8 cellular contexts compared by ENCODE assay signal in the genomic region with DNA sequence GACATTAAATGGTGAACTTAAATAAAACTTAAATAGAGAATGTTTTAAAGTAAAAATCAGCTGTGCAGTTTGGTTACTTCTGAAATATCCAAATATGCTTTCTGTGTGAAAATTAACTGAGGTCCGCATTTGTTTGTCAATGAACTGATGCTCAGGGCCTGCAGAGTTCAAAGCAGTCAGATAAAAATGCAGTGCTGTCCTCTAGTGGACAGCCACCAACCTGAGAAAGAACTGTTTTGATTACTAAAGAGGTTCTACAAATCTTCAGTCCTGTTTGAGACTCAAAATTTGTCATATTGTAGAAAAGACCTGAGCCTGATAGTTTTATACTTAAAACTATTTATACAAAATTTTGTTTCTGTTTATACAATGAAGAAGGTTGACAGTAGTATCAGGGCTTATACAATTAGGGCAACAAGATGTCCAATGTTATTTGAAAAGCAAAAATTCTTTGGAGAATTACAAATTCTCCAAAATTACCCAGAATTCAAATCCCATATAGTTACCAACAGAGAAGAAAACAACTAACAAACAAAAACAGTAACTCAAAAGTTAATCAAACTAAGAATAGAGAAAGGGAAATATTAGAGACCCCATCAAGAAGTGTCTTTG.
DNase-seq lines count a peak whose midpoint lies in the region; ATAC-seq and TF ChIP-seq lines count a peak whose summit lies in the region.

No MANE protein-coding gene starts in this region.

- POLR2A ChIA-PET in activated CD4-positive, alpha-beta memory T cell treated with anti-CD3 and anti-CD28 coated beads, Interleukin-2, amount 10 ng/mL, durations not matched to agents 7 days and 5 days (lab: Charles Lee) = no interaction called here

- no peaks in the 10 kb centered on the region for H3K9me3 Mint-ChIP-seq in activated CD4-positive, alpha-beta memory T cell treated with anti-CD3 and anti-CD28 coated beads, Interleukin-2, amount 10 ng/mL, durations not matched to agents 7 days and 5 days

- intact Hi-C loops in heart right ventricle (cut with DNase I) (loop anchor here in 6 of 10 donors (5.0 to 10.0 kb wide), 4 partner anchors 361 to 446 kb away; no protein-coding TSS in a partner anchor), Right ventricle myocardium inferior (cut with DNase I) (loop anchor here (2.0 to 5.0 kb wide), 2 partner anchors 361 to 448 kb away; no protein-coding TSS in a partner anchor)

- DNase-seq in heart right ventricle (no peak), Right ventricle myocardium inferior (ENCODE audit: missing footprints) (no peak), NCI-H2029 (lab: John Stamatoyannopoulos, UW) (peak; percentile 45), astrocyte of the cerebellum (ENCODE audit: low read depth) (no peak), kidney epithelial cell (ENCODE audit: low read depth) (peak; percentile 12)
- DNase-seq in activated CD4-positive, alpha-beta memory T cell treated with anti-CD3 and anti-CD28 coated beads, Interleukin-2, amount 10 ng/mL, durations not matched to agents 7 days and 5 days = no peak
- DNase-seq in activated naive CD4-positive, alpha-beta T cell treated with anti-CD3 and anti-CD28 coated beads, Interleukin-2, amount 50 U/mL, for 16 hours = no peak

- no peak overlapping the region for H3K27ac ChIP-seq in heart right ventricle

- no peaks in the 10 kb centered on the region for H3K27me3 ChIP-seq in heart right ventricle
- no peaks in the 10 kb centered on the region for H3K27me3 ChIP-seq in kidney epithelial cell (ENCODE audit: control insufficient read depth, insufficient read depth, low read length)

- peaks cover 0 to 10% (median 0%) of the 10 kb centered on the region in 9 donors for H3K4me1 ChIP-seq in heart right ventricle

- no peaks in the 10 kb centered on the region for H3K9me3 ChIP-seq in heart right ventricle

- no peak overlapping the region for H3K4me3 ChIP-seq in heart right ventricle
- H3K4me3 ChIP-seq in astrocyte of the cerebellum (ENCODE audit: low read depth, low read length) = no peak overlapping the region
- H3K4me3 ChIP-seq in kidney epithelial cell (ENCODE audit: low read depth, low read length) = no peak overlapping the region

- H3K36me3 ChIP-seq in heart right ventricle (peaks cover 0 to 13% (median 0%) of the 10 kb centered on the region in 9 donors), kidney epithelial cell (ENCODE audit: control insufficient read depth, insufficient read depth, low read length) (no peaks in the 10 kb centered on the region)

- H3K4me1 Mint-ChIP-seq in activated CD4-positive, alpha-beta memory T cell treated with anti-CD3 and anti-CD28 coated beads, Interleukin-2, amount 10 ng/mL, durations not matched to agents 7 days and 5 days = no peaks in the 10 kb centered on the region

- ATAC-seq in heart right ventricle (peak in 2 of 8 donors; percentile 52 to 59), Right ventricle myocardium inferior (no peak), HG03520 (IDR thresholded peaks at IDR 0.05; ENCODE audit: unreplicated experiment) (no peak)

- H3K4me3 Mint-ChIP-seq in activated CD4-positive, alpha-beta memory T cell treated with anti-CD3 and anti-CD28 coated beads, Interleukin-2, amount 10 ng/mL, durations not matched to agents 7 days and 5 days = no peak overlapping the region

- no peaks in the 10 kb centered on the region for H3K27me3 Mint-ChIP-seq in activated CD4-positive, alpha-beta memory T cell treated with anti-CD3 and anti-CD28 coated beads, Interleukin-2, amount 10 ng/mL, durations not matched to agents 7 days and 5 days

- no peak overlapping the region for H3K27ac Mint-ChIP-seq in activated CD4-positive, alpha-beta memory T cell treated with anti-CD3 and anti-CD28 coated beads, Interleukin-2, amount 10 ng/mL, durations not matched to agents 7 days and 5 days

- no peaks in the 10 kb centered on the region for H3K36me3 Mint-ChIP-seq in activated CD4-positive, alpha-beta memory T cell treated with anti-CD3 and anti-CD28 coated beads, Interleukin-2, amount 10 ng/mL, durations not matched to agents 7 days and 5 days (ENCODE audit: low read depth)

- CTCF ChIA-PET in activated CD4-positive, alpha-beta memory T cell treated with anti-CD3 and anti-CD28 coated beads, Interleukin-2, amount 10 ng/mL, durations not matched to agents 7 days and 5 days (lab: Charles Lee) = no interaction called here

- in situ Hi-C loops in astrocyte of the cerebellum (cut with HindIII; ENCODE audit: low sequenced_read_pairs) = no loop called here

- WGBS in heart right ventricle, 2 donors = 47 to 48% methylated on average over 1 of the region's 1 CpG

- TF ChIP-seq CTCF in heart right ventricle (IDR thresholded peaks at IDR 0.05) (peak; percentile 42 to 85 (median 70)), astrocyte of the cerebellum (IDR thresholded peaks at IDR 0.05; ENCODE audit: low read depth, low read length, missing control alignments) (peak; percentile 90), kidney epithelial cell (IDR thresholded peaks at IDR 0.05; ENCODE audit: insufficient read depth, low read length, poor library complexity, severe bottlenecking) (peak; percentile 93)

Comparison
In these comparisons a context has a peak if more than half of its experiments do, and no peak if none do; other contexts are left out.
1. DNase-seq: peak in NCI-H2029 (single experiment) and kidney epithelial cell (single experiment); none in heart right ventricle (0 of 2), Right ventricle myocardium inferior (single experiment), astrocyte of the cerebellum (single experiment), activated CD4-positive, alpha-beta memory T cell treated with anti-CD3 and anti-CD28 coated beads, Interleukin-2, amount 10 ng/mL, durations not matched to agents 7 days and 5 days (single experiment) and activated naive CD4-positive, alpha-beta T cell treated with anti-CD3 and anti-CD28 coated beads, Interleukin-2, amount 50 U/mL, for 16 hours (single experiment).
2. Peak in every context shown above with its lines, with median percentiles within 50 percentile points of each other: CTCF ChIP-seq.